Comparison of ENCODE assay signal across 11 cellular contexts in the genomic region with DNA sequence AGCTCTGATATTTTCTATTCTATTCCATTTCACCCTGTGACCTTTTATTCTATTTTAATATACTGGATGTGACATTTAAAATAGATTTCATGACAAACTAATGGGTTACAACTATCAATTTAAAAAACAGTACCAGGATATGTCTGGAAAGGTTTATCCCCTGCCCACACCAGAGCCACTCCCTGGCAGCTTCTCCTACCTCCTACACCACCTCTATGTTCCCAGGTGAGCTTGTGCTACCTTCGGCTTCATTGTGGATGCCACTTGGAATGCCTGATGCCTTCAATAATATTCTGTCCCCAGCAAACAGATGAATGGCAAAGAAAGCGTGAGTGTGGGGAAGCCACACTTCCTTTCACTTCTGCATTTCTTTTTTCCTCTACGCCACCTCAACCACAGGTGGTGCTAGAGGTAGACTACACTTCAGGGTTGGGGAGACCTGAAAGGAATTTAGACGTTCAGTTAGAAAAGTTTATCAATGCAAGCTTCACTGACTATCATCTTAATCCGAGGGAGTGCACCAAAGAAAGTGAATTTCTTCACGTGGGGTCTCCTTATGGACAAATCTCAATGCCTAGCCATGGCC.
DNase-seq lines count a peak whose midpoint lies in the region; ATAC-seq and TF ChIP-seq lines count a peak whose summit lies in the region.
"Had no signal": no experiment of that assay in that cellular context is flagged by ENCODE, and none has a peak within 500 bp of the region (broad histone marks: within the 10 kb centered on the region; RNA-seq: fewer than 3 reads in every experiment).

No MANE protein-coding gene starts in this region.

- peaks cover 3% of the 10 kb centered on the region for H3K4me1 Mint-ChIP-seq in CD14-positive monocyte
- H3K4me1 Mint-ChIP-seq: neural crest cell had no signal

- H3K27ac Mint-ChIP-seq in CD14-positive monocyte: no peak overlapping the region

- H3K4me3 Mint-ChIP-seq in CD14-positive monocyte: no peak overlapping the region
- H3K4me3 Mint-ChIP-seq: neural crest cell had no signal

- DNase-seq in RPMI8226: peak; percentile 78
- no peak for DNase-seq in anterior cingulate cortex (lab: John Stamatoyannopoulos, UW)
- DNase-seq in CD14-positive monocyte (ENCODE audit: low spot score): no peak
- DNase-seq in DMS153 (lab: John Stamatoyannopoulos, UW): no peak
- no peak for DNase-seq in NCI-H1436 treated with DMSO at 0.1 percent for 48 hours (lab: John Stamatoyannopoulos, UW)
- DNase-seq: activated naive CD4-positive, alpha-beta T cell treated with Interleukin-2 at 50 U/mL for 16 hours; effector CD4-positive, alpha-beta T cell had no signal

- peak; percentile 99 for ATAC-seq in GM18517 (IDR thresholded peaks at IDR 0.05; ENCODE audit: unreplicated experiment)
- peak; percentile 99 for ATAC-seq in GM21447 (IDR thresholded peaks at IDR 0.05; ENCODE audit: unreplicated experiment)
- peak; percentile 93 for ATAC-seq in HG03097 (IDR thresholded peaks at IDR 0.05; ENCODE audit: low FRiP score, unreplicated experiment)

- H3K9me3 Mint-ChIP-seq in CD14-positive monocyte: peaks cover 0 to 2% (median 0%) of the 10 kb centered on the region in 7 donors
- H3K9me3 Mint-ChIP-seq: neural crest cell had no signal

- H3K36me3 Mint-ChIP-seq in CD14-positive monocyte: no peaks in the 10 kb centered on the region

- intact Hi-C loops in CD14-positive monocyte (cut with micrococcal nuclease): no loop called here

- peaks cover 2 to 6% (median 2%) of the 10 kb centered on the region in 3 donors for H3K27me3 Mint-ChIP-seq in CD14-positive monocyte (ENCODE audit: low read depth in 3 of 3)

- no peak for TF ChIP-seq CTCF in CD14-positive monocyte (IDR thresholded peaks at IDR 0.05)
